Comparison of ENCODE assay signal across 22 cellular contexts in the genomic region with DNA sequence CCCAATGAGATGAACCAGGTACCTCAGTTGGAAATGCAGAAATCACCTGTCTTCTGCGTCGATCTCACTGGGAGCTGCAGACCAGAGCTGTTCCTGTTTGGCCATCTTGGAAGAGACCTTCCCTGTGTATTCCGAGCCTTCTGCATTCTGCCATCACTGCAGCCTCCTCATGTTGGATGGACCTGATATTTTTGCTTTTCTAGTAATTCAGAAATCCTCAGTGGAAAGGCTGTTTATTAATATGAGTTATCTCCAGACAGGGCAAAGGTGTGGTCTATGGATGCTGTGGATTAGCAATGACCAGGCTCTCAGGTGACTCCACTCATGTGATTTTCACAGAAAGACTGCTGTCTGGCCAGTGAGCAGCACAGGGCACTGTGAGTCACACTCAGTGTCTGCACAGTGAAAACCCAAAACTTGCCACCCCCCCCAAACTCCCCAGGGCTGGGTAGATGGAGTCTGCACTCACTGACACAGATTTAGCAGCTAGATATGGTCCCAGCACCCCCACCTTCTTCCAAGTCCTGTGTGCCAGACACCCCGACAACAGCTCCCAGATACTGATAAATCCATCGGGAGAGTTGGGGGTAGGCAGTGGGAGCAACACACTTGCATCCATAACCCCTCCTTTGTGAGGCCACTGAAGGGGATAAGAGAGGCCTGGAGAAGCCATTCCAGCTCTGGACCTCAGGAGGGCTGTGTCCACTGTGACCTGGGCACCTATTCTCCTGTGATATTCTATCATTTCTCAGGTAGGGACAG.
DNase-seq lines count a peak whose midpoint lies in the region; ATAC-seq and TF ChIP-seq lines count a peak whose summit lies in the region.
"Had no signal": no experiment of that assay in that cellular context is flagged by ENCODE, and none has a peak within 500 bp of the region (broad histone marks: within the 10 kb centered on the region; RNA-seq: fewer than 3 reads in every experiment).

No MANE protein-coding gene starts in this region.

- no peak for TF ChIP-seq CTCF in MCF 10A (IDR thresholded peaks at IDR 0.05; ENCODE audit: unreplicated experiment)
- TF ChIP-seq CTCF in breast epithelium (IDR thresholded peaks at IDR 0.05), result no peak
- TF ChIP-seq CTCF in activated B cell treated with CpG ODN at 0.5 μM for 24 hours (IDR thresholded peaks at IDR 0.05), result no peak
- TF ChIP-seq CTCF in neural progenitor cell (IDR thresholded peaks at IDR 0.05), result no peak
- TF ChIP-seq CTCF in H9 (conservative IDR thresholded peaks at IDR 0.05), result no peak

- no peak overlapping the region for H2BK120ac ChIP-seq in H9 (ENCODE audit: low read depth, low read length, poor library complexity, severe bottlenecking)

- no peak overlapping the region for H3K4ac ChIP-seq in H9 (ENCODE audit: low read depth, low read length)

- peaks cover 0 to 4% of the 10 kb centered on the region in 2 donors for H3K4me1 ChIP-seq in breast epithelium
- H3K4me1 ChIP-seq in neural progenitor cell, result peaks cover 25% of the 10 kb centered on the region
- no peaks in the 10 kb centered on the region; the same call in 1 of the 2 replicates for H3K4me1 ChIP-seq in H9 (ENCODE audit: insufficient read depth, low read length)
- H3K4me1 ChIP-seq in HAP-1, result peaks cover 8% of the 10 kb centered on the region; the same call in 1 of the 2 replicates

- H2BK15ac ChIP-seq in H9 (ENCODE audit: low read depth, low read length), result no peak overlapping the region

- no peak overlapping the region for H3K9ac ChIP-seq in neural progenitor cell
- no peak overlapping the region for H3K9ac ChIP-seq in H9 (ENCODE audit: extremely low read depth, insufficient read length, low read length)

- intact Hi-C loops in MCF 10A (cut with micrococcal nuclease), result no loop called here
- intact Hi-C loops in breast epithelium (cut with DNase I; ENCODE audit: low total_unique reads), result no loop called here
- intact Hi-C loops in activated B cell treated with CpG ODN at 0.5 μM for 24 hours (cut with micrococcal nuclease), result no loop called here

- H3K27ac Mint-ChIP-seq in MCF 10A (ENCODE audit: low read depth, unreplicated experiment) (peak overlapping the region; percentile 44), activated B cell treated with CpG ODN at 0.5 μM for 24 hours (no peak overlapping the region), neural progenitor cell (peak overlapping the region; percentile 91), H9 (no peak overlapping the region)
- H3K27ac Mint-ChIP-seq: CD8-positive, alpha-beta memory T cell had no signal

- H3K79me2 ChIP-seq in neural progenitor cell (ENCODE audit: low read depth) (no peaks in the 10 kb centered on the region), H9 (ENCODE audit: insufficient read depth, low read length) (no peaks in the 10 kb centered on the region)

- no peak overlapping the region for H3K4me3 Mint-ChIP-seq in MCF 10A (ENCODE audit: unreplicated experiment)
- H3K4me3 Mint-ChIP-seq in activated B cell treated with CpG ODN at 0.5 μM for 24 hours, result peak overlapping the region; percentile 52
- H3K4me3 Mint-ChIP-seq in neural progenitor cell, result peak overlapping the region; percentile 5
- H3K4me3 Mint-ChIP-seq in H9, result no peak overlapping the region
- H3K4me3 Mint-ChIP-seq: CD8-positive, alpha-beta memory T cell had no signal

- H3K9me3 ChIP-seq in breast epithelium (no peaks in the 10 kb centered on the region), neural progenitor cell (ENCODE audit: low read depth) (no peaks in the 10 kb centered on the region), H9 (ENCODE audit: control insufficient read depth, low read depth, low read length) (no peaks in the 10 kb centered on the region), HAP-1 (no peaks in the 10 kb centered on the region)

- H3K18ac ChIP-seq in H9 (ENCODE audit: insufficient read length, low read depth, low read length), result no peak overlapping the region

- peaks cover 0 to 6% of the 10 kb centered on the region in 2 donors for H3K27me3 ChIP-seq in breast epithelium
- H3K27me3 ChIP-seq in neural progenitor cell, result peaks cover 90% of the 10 kb centered on the region
- H3K27me3 ChIP-seq in H9 (ENCODE audit: insufficient read depth, low read length), result peaks cover 28% of the 10 kb centered on the region
- peaks cover 9% of the 10 kb centered on the region; the same call in 1 of the 2 replicates for H3K27me3 ChIP-seq in HAP-1 (ENCODE audit: low read depth)

- H3K4me1 Mint-ChIP-seq in MCF 10A (ENCODE audit: insufficient read depth, unreplicated experiment) (peaks cover 9% of the 10 kb centered on the region), activated B cell treated with CpG ODN at 0.5 μM for 24 hours (peaks cover 38% of the 10 kb centered on the region), neural progenitor cell (peaks cover 56% of the 10 kb centered on the region), H9 (peaks cover 9 to 26% of the 10 kb centered on the region in 2 experiments)
- H3K4me1 Mint-ChIP-seq: CD8-positive, alpha-beta memory T cell had no signal

- H3K23me2 ChIP-seq in H9 (ENCODE audit: insufficient read length, low read depth, low read length, poor library complexity, severe bottlenecking), result peaks cover 4% of the 10 kb centered on the region

- CTCF ChIA-PET in MCF 10A (lab: Yijun Ruan, JAX), result interaction anchor here (1.1 kb wide), 1 partner anchor 15 kb away, joined by 3 read pairs; no protein-coding TSS in a partner anchor
- CTCF ChIA-PET in activated B cell treated with CpG ODN at 0.5 μM for 24 hours (lab: Charles Lee), result interaction anchor here (0.9 to 5.1 kb wide), 4 partner anchors 14 to 26 kb away, joined by 3 to 60 read pairs (median 24); no protein-coding TSS in a partner anchor

- H2BK12ac ChIP-seq in H9 (ENCODE audit: insufficient read length, low read depth, low read length), result no peak overlapping the region

- H3K79me1 ChIP-seq in H9 (ENCODE audit: insufficient read depth, low read depth, low read length, poor library complexity, severe bottlenecking), result no peaks in the 10 kb centered on the region

- no peak overlapping the region for H2BK20ac ChIP-seq in H9 (ENCODE audit: low read depth, low read length, poor library complexity, severe bottlenecking)

- H3K36me3 Mint-ChIP-seq in MCF 10A (ENCODE audit: insufficient read depth, unreplicated experiment), result no peaks in the 10 kb centered on the region
- H3K36me3 Mint-ChIP-seq in activated B cell treated with CpG ODN at 0.5 μM for 24 hours (ENCODE audit: low read depth), result no peaks in the 10 kb centered on the region
- H3K36me3 Mint-ChIP-seq in neural progenitor cell, result no peaks in the 10 kb centered on the region
- H3K36me3 Mint-ChIP-seq in H9 (ENCODE audit: insufficient read depth in 1 of 3, low read depth in 3 of 3), result no peaks in the 10 kb centered on the region; a peak in 1 of 7 replicates

- no peak overlapping the region for H4K8ac ChIP-seq in H9 (replicated peaks; ENCODE audit: insufficient read length, low read depth, low read length)

- H3K4me2 ChIP-seq in neural progenitor cell, result peak overlapping the region; percentile 60
- no peak overlapping the region for H3K4me2 ChIP-seq in H9 (ENCODE audit: insufficient read depth, insufficient read length, low read length)

- no peak overlapping the region for H3K14ac ChIP-seq in H9 (ENCODE audit: insufficient read depth, low read length)

- no peak overlapping the region for H3K23ac ChIP-seq in H9 (ENCODE audit: insufficient read length, low read depth, low read length)

- H3K36me3 ChIP-seq in breast epithelium (no peaks in the 10 kb centered on the region), neural progenitor cell (no peaks in the 10 kb centered on the region), HAP-1 (replicated peaks) (no peaks in the 10 kb centered on the region)

- H3K9me3 Mint-ChIP-seq in MCF 10A (ENCODE audit: unreplicated experiment) (no peaks in the 10 kb centered on the region), activated B cell treated with CpG ODN at 0.5 μM for 24 hours (no peaks in the 10 kb centered on the region), neural progenitor cell (peaks cover 14% of the 10 kb centered on the region), H9 (no peaks in the 10 kb centered on the region; a peak in 1 of 5 replicates)

- H3K27ac ChIP-seq in breast epithelium, result no peak overlapping the region
- H3K27ac ChIP-seq in neural progenitor cell, result no peak overlapping the region
- H3K27ac ChIP-seq in H9 (ENCODE audit: insufficient read length, low read depth, low read length), result no peak overlapping the region
- H3K27ac ChIP-seq: C4-2B, HL-60 had no signal

- TF ChIP-seq POLR2A in breast epithelium (IDR thresholded peaks at IDR 0.05), result no peak

- no peak overlapping the region for H2BK5ac ChIP-seq in H9 (ENCODE audit: insufficient read length, low read length)

- POLR2A ChIA-PET in MCF 10A (lab: Yijun Ruan, JAX), result interaction anchor here (0.7 kb wide), 2 partner anchors 1123 to 1137 kb away, joined by 3 read pairs; no protein-coding TSS in a partner anchor
- POLR2A ChIA-PET in activated B cell treated with CpG ODN at 0.5 μM for 24 hours (lab: Charles Lee), result interaction anchor here (1.2 to 1.9 kb wide), 2 partner anchors 15 to 41 kb away, joined by 4 read pairs; no protein-coding TSS in a partner anchor

- no peak overlapping the region for H3T11ph ChIP-seq in H9 (ENCODE audit: low read length)

- BruUV-seq in MCF 10A (replicated peaks; lab: Mats Ljungman, UMichigan), result no TSS peak

- no peaks in the 10 kb centered on the region for H3F3A ChIP-seq in neural progenitor cell (ENCODE audit: low read depth)

- no CpG with 5 or more reads among the region's 5 CpGs for WGBS in H9 (ENCODE audit: extremely low coverage, insufficient read length, low lambda C conversion rate)

- no peak for DNase-seq in MCF 10A (ENCODE audit: unreplicated experiment)
- no peak for DNase-seq in breast epithelium (ENCODE audit: low spot score in 2 of 2)
- no peak for DNase-seq in activated B cell treated with CpG ODN at 0.5 μM for 24 hours
- no peak for DNase-seq in neural progenitor cell (ENCODE audit: low spot score)
- DNase-seq in H9, result no peak
- DNase-seq in HAP-1 (ENCODE audit: low spot score in 2 of 2), result no peak
- no peak for DNase-seq in GDM1 (lab: John Stamatoyannopoulos, UW)
- DNase-seq: 8988T; AML-193; CD8-positive, alpha-beta memory T cell; DMS53; H7; IMR-90; NCI-H1694; NCI-H2081; NCI-H2171; NCI-H524 treated with DMSO at 0.1 percent for 48 hours; NCI-H82; PC-3; Right ventricle myocardium superior had no signal

- H3K27me3 Mint-ChIP-seq in MCF 10A (ENCODE audit: insufficient read depth, unreplicated experiment), result peaks cover 47% of the 10 kb centered on the region
- no peaks in the 10 kb centered on the region for H3K27me3 Mint-ChIP-seq in activated B cell treated with CpG ODN at 0.5 μM for 24 hours
- H3K27me3 Mint-ChIP-seq in neural progenitor cell (ENCODE audit: insufficient read depth, low read depth), result peaks cover 13% of the 10 kb centered on the region
- peaks cover 99% of the 10 kb centered on the region for H3K27me3 Mint-ChIP-seq in H9 (ENCODE audit: low read depth)

- no peak overlapping the region for H3K4me3 ChIP-seq in breast epithelium
- no peak overlapping the region for H3K4me3 ChIP-seq in neural progenitor cell
- no peak overlapping the region for H3K4me3 ChIP-seq in HAP-1

- H2AFZ ChIP-seq in neural progenitor cell (replicated peaks), result no peak overlapping the region
- H2AFZ ChIP-seq in H9 (ENCODE audit: low read length), result no peak overlapping the region

- H4K20me1 ChIP-seq in neural progenitor cell (ENCODE audit: low read depth) (no peaks in the 10 kb centered on the region), H9 (ENCODE audit: control insufficient read depth, insufficient read depth, insufficient read length) (no peaks in the 10 kb centered on the region)

- H3K56ac ChIP-seq in H9 (ENCODE audit: insufficient read length, low read depth, low read length), result no peak overlapping the region

- no peak overlapping the region for H2AK5ac ChIP-seq in H9 (ENCODE audit: insufficient read length, low read length)

- in situ Hi-C loops in HAP-1 (cut with MboI; ENCODE audit: low sequenced_read_pairs), result no loop called here

- no peak for ATAC-seq in activated B cell treated with CpG ODN at 0.5 μM for 24 hours (ENCODE audit: low read depth)
- ATAC-seq: PC-3 had no signal

- H4K91ac ChIP-seq in H9 (ENCODE audit: insufficient read length, low read depth, low read length), result no peak overlapping the region

- no peak overlapping the region for H4K5ac ChIP-seq in H9 (ENCODE audit: insufficient read length, low read depth, low read length)

Comparison
In these comparisons a context has a peak if more than half of its experiments do, and no peak if none do; other contexts are left out.
1. H3K27ac Mint-ChIP-seq: peak in MCF 10A (single experiment) and neural progenitor cell (single experiment); none in activated B cell treated with CpG ODN at 0.5 μM for 24 hours (single experiment) and H9 (0 of 3).
2. H3K4me3 Mint-ChIP-seq: peak in activated B cell treated with CpG ODN at 0.5 μM for 24 hours (single experiment) and neural progenitor cell (single experiment); none in MCF 10A (single experiment) and H9 (0 of 2).